19 cellular contexts compared by ENCODE assay signal in the genomic region with DNA sequence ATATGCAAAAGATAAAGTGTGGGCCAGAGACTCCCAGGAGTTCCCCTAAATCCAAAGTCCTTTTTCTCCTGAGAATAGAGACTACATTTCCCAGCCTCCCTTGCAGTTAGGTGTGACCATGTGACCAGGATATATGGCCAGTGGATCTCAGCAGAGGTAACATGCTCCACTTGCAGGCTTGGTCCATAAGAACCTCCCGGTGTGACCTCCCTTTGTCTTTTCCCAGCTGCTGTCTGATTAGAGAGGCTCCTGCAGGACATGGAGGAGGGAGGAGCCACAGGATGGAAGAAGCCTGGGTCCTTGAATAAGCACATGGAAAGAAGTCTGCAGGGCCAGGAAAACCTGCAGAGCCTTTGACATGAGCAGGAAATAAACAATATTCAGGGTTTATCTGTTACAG.
DNase-seq lines count a peak whose midpoint lies in the region; ATAC-seq and TF ChIP-seq lines count a peak whose summit lies in the region.
"Had no signal": no experiment of that assay in that cellular context is flagged by ENCODE, and none has a peak within 500 bp of the region (broad histone marks: within the 10 kb centered on the region; RNA-seq: fewer than 3 reads in every experiment).

No MANE protein-coding gene starts in this region.

- no peak overlapping the region for H3K4me2 ChIP-seq in PC-9

- H3K4me1 ChIP-seq in PC-9 (replicated peaks; ENCODE audit: insufficient read depth): peaks cover 17% of the 10 kb centered on the region
- H3K4me1 ChIP-seq: SJCRH30, tibial nerve had no signal

- CTCF ChIA-PET in PC-9 (lab: Charles Lee): no interaction called here

- H2AFZ ChIP-seq in PC-9: no peak overlapping the region

- H3F3A ChIP-seq in PC-9 (ENCODE audit: insufficient read depth, low read depth): no peaks in the 10 kb centered on the region; the same call in 1 of the 2 replicates

- peak; percentile 20 for DNase-seq in CD1c-positive myeloid dendritic cell (ENCODE audit: extremely low spot score)
- peak; percentile 73 for DNase-seq in H7
- peak; percentile 65 for DNase-seq in NCI-H69 (lab: John Stamatoyannopoulos, UW)
- DNase-seq in iPS DF 19.7 (ENCODE audit: low read depth, low spot score): peak; percentile 84
- DNase-seq in Right ventricle myocardium inferior (ENCODE audit: missing footprints): no peak
- DNase-seq in T-helper 17 cell: no peak
- no peak for DNase-seq in PC-9
- DNase-seq: activated CD4-positive, alpha-beta T cell treated with anti-CD3 and anti-CD28 coated beads, Interleukin-2, amount 10 ng/mL, durations not matched to agents 24 days and 14 days; activated CD8-positive, alpha-beta memory T cell treated with anti-CD3 and anti-CD28 coated beads, Interleukin-2, amount 50 U/mL, for 48 hours; HCEC 1CT; NCI-H2081; nucleus accumbens; retina; stimulated activated CD4-positive, alpha-beta T cell treated with anti-CD3 and anti-CD28 coated beads, Interleukin-15, amount 100 ng/mL, for 24 hours; stimulated activated naive CD4-positive, alpha-beta T cell had no signal

- H3K27ac Mint-ChIP-seq in T-helper 17 cell: no peak overlapping the region
- H3K27ac Mint-ChIP-seq: activated CD4-positive, alpha-beta T cell treated with anti-CD3 and anti-CD28 coated beads, Interleukin-2, amount 10 ng/mL, durations not matched to agents 24 days and 14 days had no signal

- H3K36me3 Mint-ChIP-seq in T-helper 17 cell (ENCODE audit: low read depth): no peaks in the 10 kb centered on the region

- H3K27me3 ChIP-seq in H7 (ENCODE audit: control insufficient read depth, insufficient read depth, low read length) (no peaks in the 10 kb centered on the region), PC-9 (ENCODE audit: insufficient read depth, low read depth) (no peaks in the 10 kb centered on the region)
- H3K27me3 ChIP-seq: SJCRH30, tibial nerve had no signal

- ATAC-seq in HG03175 (IDR thresholded peaks at IDR 0.05; ENCODE audit: unreplicated experiment) (no peak), Right ventricle myocardium inferior (no peak), T-helper 17 cell (no peak)

- peaks cover 28% of the 10 kb centered on the region for H3K4me1 Mint-ChIP-seq in T-helper 17 cell

- H3K27ac ChIP-seq in PC-9: no peak overlapping the region
- H3K27ac ChIP-seq: SJCRH30, tibial nerve had no signal

- POLR2A ChIA-PET in PC-9 (lab: Charles Lee; ENCODE audit: unreplicated experiment): no interaction called here

- peaks cover 17% of the 10 kb centered on the region; the same call in 1 of the 2 replicates for H3K79me2 ChIP-seq in PC-9 (ENCODE audit: low read depth)

- intact Hi-C loops in Right ventricle myocardium inferior (cut with DNase I) (no loop called here), PC-9 (cut with micrococcal nuclease; ENCODE audit: unreplicated experiment) (no loop called here)

- no TSS peak for BruUV-seq in PC-9 (replicated peaks; lab: Mats Ljungman, UMichigan)

- H3K9me2 ChIP-seq in PC-9 (ENCODE audit: insufficient read depth): no peaks in the 10 kb centered on the region

- no peaks in the 10 kb centered on the region for H3K27me3 Mint-ChIP-seq in T-helper 17 cell
- H3K27me3 Mint-ChIP-seq: central memory CD8-positive, alpha-beta T cell had no signal

- H4K20me1 ChIP-seq in PC-9 (ENCODE audit: insufficient read depth): no peaks in the 10 kb centered on the region

- H3K9me3 ChIP-seq in T-helper 17 cell (ENCODE audit: control insufficient read depth, low read length, poor library complexity, severe bottlenecking) (no peaks in the 10 kb centered on the region), PC-9 (ENCODE audit: insufficient read depth, low read depth) (no peaks in the 10 kb centered on the region; the same call in 1 of the 2 replicates)
- H3K9me3 ChIP-seq: SJCRH30 had no signal

- H3K36me3 ChIP-seq in H7 (replicated peaks; ENCODE audit: control insufficient read depth, insufficient read depth, low read length) (no peaks in the 10 kb centered on the region), PC-9 (ENCODE audit: low read depth) (peaks cover 10% of the 10 kb centered on the region; the same call in 1 of the 2 replicates)
- H3K36me3 ChIP-seq: SJCRH30, tibial nerve had no signal

- no peak overlapping the region for H3K4me3 ChIP-seq in H7 (ENCODE audit: insufficient read depth, low read depth, low read length)
- no peak overlapping the region for H3K4me3 ChIP-seq in PC-9
- H3K4me3 ChIP-seq: SJCRH30, tibial nerve had no signal

- H3K4me3 Mint-ChIP-seq in T-helper 17 cell: no peak overlapping the region
- H3K4me3 Mint-ChIP-seq: activated CD4-positive, alpha-beta T cell treated with anti-CD3 and anti-CD28 coated beads, Interleukin-2, amount 10 ng/mL, durations not matched to agents 24 days and 14 days; central memory CD8-positive, alpha-beta T cell had no signal

- TF ChIP-seq CTCF in PC-9 (conservative IDR thresholded peaks at IDR 0.05): no peak

Comparison
In these comparisons a context has a peak if more than half of its experiments do, and no peak if none do; other contexts are left out.
1. DNase-seq: peak in CD1c-positive myeloid dendritic cell (single experiment), H7 (single experiment), NCI-H69 (single experiment) and iPS DF 19.7 (single experiment); none in Right ventricle myocardium inferior (single experiment), T-helper 17 cell (0 of 3) and PC-9 (0 of 2).